In the genomic region with DNA sequence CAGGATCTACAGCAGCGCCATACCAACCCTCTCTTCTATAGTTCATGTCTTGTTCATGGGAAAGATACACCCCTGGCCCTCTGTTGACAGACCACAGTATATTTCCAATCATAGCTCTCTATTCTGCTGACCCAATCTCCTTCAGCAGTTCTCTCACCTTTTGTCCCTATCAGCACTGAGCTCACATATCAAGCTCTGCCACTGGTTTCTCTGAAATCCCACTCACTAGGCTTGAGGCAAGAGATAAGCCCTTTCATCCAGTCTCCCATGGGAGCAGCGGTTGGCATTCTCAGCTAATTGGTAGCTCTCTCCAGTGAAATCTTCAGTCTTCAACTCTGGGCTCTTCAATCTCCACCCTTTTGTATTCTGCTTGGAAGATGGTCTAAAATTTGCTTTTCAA, we compare ENCODE assay signal across 31 cellular contexts.
A peak's percentile ranks its signal among the peaks of the same experiment; 100 is the strongest.
DNase-seq lines count a peak whose midpoint lies in the region; ATAC-seq and TF ChIP-seq lines count a peak whose summit lies in the region.
"Had no signal": no experiment of that assay in that cellular context is flagged by ENCODE, and none has a peak within 500 bp of the region (broad histone marks: within the 10 kb centered on the region; RNA-seq: fewer than 3 reads in every experiment).

No MANE protein-coding gene starts in this region.

- ATAC-seq in esophagus mucosa (peak; percentile 29), HG02840 (IDR thresholded peaks at IDR 0.05; ENCODE audit: low FRiP score, unreplicated experiment) (no peak), GM18519 (IDR thresholded peaks at IDR 0.05; ENCODE audit: low FRiP score, unreplicated experiment) (no peak)
- ATAC-seq: naive thymus-derived CD4-positive, alpha-beta T cell; WTC11 had no signal

- H3K9me2 ChIP-seq in GM23248 (ENCODE audit: insufficient read depth), result no peaks in the 10 kb centered on the region

- no peak overlapping the region for H3K27ac Mint-ChIP-seq in mesothelial cell of epicardium
- H3K27ac Mint-ChIP-seq: activated CD4-positive, alpha-beta T cell treated with anti-CD3 and anti-CD28 coated beads, Interleukin-2, amount 10 ng/mL, durations not matched to agents 24 days and 14 days; activated naive CD8-positive, alpha-beta T cell; naive thymus-derived CD4-positive, alpha-beta T cell; stimulated activated naive B cell treated with anti-CD40 and anti-IgM and Interleukin-4, amounts not matched to agents 10 μg/mL and 1 μg/mL and 100 μg/mL, for 72 hours; T-cell; WTC11 had no signal

- H3K36me3 Mint-ChIP-seq in mesothelial cell of epicardium, result peaks cover 4% of the 10 kb centered on the region
- H3K36me3 Mint-ChIP-seq: activated naive CD8-positive, alpha-beta T cell; CD8-positive, alpha-beta memory T cell; stimulated activated naive B cell treated with anti-CD40 and anti-IgM and Interleukin-4, amounts not matched to agents 10 μg/mL and 1 μg/mL and 100 μg/mL, for 72 hours; T-cell had no signal

- H3K79me2 ChIP-seq in GM23248 (ENCODE audit: insufficient read depth), result no peaks in the 10 kb centered on the region
- no peaks in the 10 kb centered on the region for H3K79me2 ChIP-seq in osteoblast (ENCODE audit: insufficient read depth, low read length)

- TF ChIP-seq CTCF in osteoblast (IDR thresholded peaks at IDR 0.05; ENCODE audit: extremely low read depth, low read depth, low read length) (no peak), mesothelial cell of epicardium (IDR thresholded peaks at IDR 0.05; ENCODE audit: unreplicated experiment) (no peak), sigmoid colon (IDR thresholded peaks at IDR 0.05) (no peak)

- intact Hi-C loops in sigmoid colon (cut with DNase I), result no loop called here

- H3K4me2 ChIP-seq in GM23248 (ENCODE audit: unreplicated experiment) (peak overlapping the region; percentile 22), osteoblast (ENCODE audit: insufficient read depth, low read length) (peak overlapping the region; percentile 59)

- H3K27ac ChIP-seq in GM23248 (peak overlapping the region; percentile 35; the same call in 1 of the 2 replicates), osteoblast (ENCODE audit: low read depth, low read length) (peak overlapping the region; percentile 74), sigmoid colon (no peak overlapping the region)
- H3K27ac ChIP-seq: left ventricle myocardium inferior, SJSA1 had no signal

- peaks cover 13% of the 10 kb centered on the region for H3K4me1 ChIP-seq in GM23248 (ENCODE audit: insufficient read depth)
- H3K4me1 ChIP-seq in osteoblast (ENCODE audit: insufficient read depth, low read length), result peaks cover 9% of the 10 kb centered on the region
- no peaks in the 10 kb centered on the region for H3K4me1 ChIP-seq in sigmoid colon
- H3K4me1 ChIP-seq: left ventricle myocardium inferior, SJSA1 had no signal

- H3K4me1 Mint-ChIP-seq in mesothelial cell of epicardium, result peaks cover 9% of the 10 kb centered on the region
- H3K4me1 Mint-ChIP-seq: activated CD4-positive, alpha-beta T cell treated with anti-CD3 and anti-CD28 coated beads, Interleukin-2, amount 10 ng/mL, durations not matched to agents 24 days and 14 days; CD8-positive, alpha-beta memory T cell; naive thymus-derived CD4-positive, alpha-beta T cell; stimulated activated naive B cell treated with anti-CD40 and anti-IgM and Interleukin-4, amounts not matched to agents 10 μg/mL and 1 μg/mL and 100 μg/mL, for 72 hours; T-cell; WTC11 had no signal

- H3F3A ChIP-seq in GM23248 (ENCODE audit: insufficient read depth), result peaks cover 15% of the 10 kb centered on the region

- H2AFZ ChIP-seq in GM23248 (peak overlapping the region; percentile 32; the same call in 1 of the 2 replicates), osteoblast (ENCODE audit: low read length) (peak overlapping the region; percentile 60)

- TF ChIP-seq EP300 in sigmoid colon (IDR thresholded peaks at IDR 0.05), result no peak

- H3K4me3 ChIP-seq in GM23248 (no peak overlapping the region), osteoblast (ENCODE audit: insufficient read depth, low read length) (peak overlapping the region; percentile 31), sigmoid colon (no peak overlapping the region)
- H3K4me3 ChIP-seq: left ventricle myocardium inferior, SJSA1 had no signal

- no peak overlapping the region for H3K4me3 Mint-ChIP-seq in mesothelial cell of epicardium
- H3K4me3 Mint-ChIP-seq: activated CD4-positive, alpha-beta T cell treated with anti-CD3 and anti-CD28 coated beads, Interleukin-2, amount 10 ng/mL, durations not matched to agents 24 days and 14 days; activated naive CD8-positive, alpha-beta T cell; CD8-positive, alpha-beta memory T cell; naive thymus-derived CD4-positive, alpha-beta T cell; stimulated activated naive B cell treated with anti-CD40 and anti-IgM and Interleukin-4, amounts not matched to agents 10 μg/mL and 1 μg/mL and 100 μg/mL, for 72 hours; T-cell; WTC11 had no signal

- H3K9me3 ChIP-seq in GM23248 (ENCODE audit: low read depth) (no peaks in the 10 kb centered on the region), osteoblast (ENCODE audit: low read depth, low read length) (no peaks in the 10 kb centered on the region), sigmoid colon (no peaks in the 10 kb centered on the region)
- H3K9me3 ChIP-seq: SJSA1 had no signal

- H3K9me3 Mint-ChIP-seq in mesothelial cell of epicardium, result peaks cover 7% of the 10 kb centered on the region

- no peak for DNase-seq in GM23248
- peak; percentile 60 for DNase-seq in OCI-M1 (lab: John Stamatoyannopoulos, UW)
- no peak for DNase-seq in osteoblast (ENCODE audit: insufficient read length, low spot score, missing footprints)
- DNase-seq in mesothelial cell of epicardium (ENCODE audit: low spot score in 2 of 2, unreplicated experiment in 2 of 2), result no peak
- no peak for DNase-seq in sigmoid colon
- DNase-seq: activated CD4-positive, alpha-beta T cell treated with anti-CD3 and anti-CD28 coated beads, Interleukin-2, amount 10 ng/mL, durations not matched to agents 24 days and 14 days; activated effector memory CD4-positive, alpha-beta T cell treated with Interleukin-2 at 50 U/mL for 16 hours; activated T-cell treated with anti-CD3 and anti-CD28 coated beads, Interleukin-2, amount 50 U/mL, for 1 hour; aorta; CD8-positive, alpha-beta memory T cell; DMS53; effector CD4-positive, alpha-beta T cell; GF-D8; glutamatergic neuron; left ventricle myocardium inferior; midbrain; naive thymus-derived CD4-positive, alpha-beta T cell; NCI-H1105; NCI-H187 treated with DMSO at 0.1 percent for 48 hours; NCI-H526; occipital lobe; stimulated activated naive B cell treated with anti-CD40 and anti-IgM and Interleukin-4, amounts not matched to agents 10 μg/mL and 1 μg/mL and 100 μg/mL, for 72 hours; substantia nigra; T-cell; trophoblast cell had no signal

- 94 to 97% methylated on average over 2 of the region's 2 CpGs for WGBS in GM23248 (ENCODE audit: low coverage in 1 of 2, low lambda C conversion rate in 2 of 2, missing lambda C conversion rate in 2 of 2), 2 experiments
- 87 to 93% methylated on average over 2 of the region's 2 CpGs for WGBS in sigmoid colon, 2 donors

- H3K27me3 ChIP-seq in GM23248 (replicated peaks; ENCODE audit: insufficient read depth) (no peaks in the 10 kb centered on the region), osteoblast (ENCODE audit: insufficient read depth, low read length) (no peaks in the 10 kb centered on the region), sigmoid colon (no peaks in the 10 kb centered on the region)
- H3K27me3 ChIP-seq: SJSA1 had no signal

- no peak overlapping the region for H3K9ac ChIP-seq in GM23248

- no peaks in the 10 kb centered on the region for H4K20me1 ChIP-seq in GM23248 (ENCODE audit: insufficient read depth)
- no peaks in the 10 kb centered on the region for H4K20me1 ChIP-seq in osteoblast (ENCODE audit: insufficient read depth, low read length)

- H3K36me3 ChIP-seq in GM23248 (ENCODE audit: low read depth) (no peaks in the 10 kb centered on the region), osteoblast (ENCODE audit: insufficient read depth, low read length) (no peaks in the 10 kb centered on the region), sigmoid colon (no peaks in the 10 kb centered on the region)
- H3K36me3 ChIP-seq: left ventricle myocardium inferior, SJSA1 had no signal

- TF ChIP-seq POLR2A in sigmoid colon (IDR thresholded peaks at IDR 0.05), result no peak

- no peaks in the 10 kb centered on the region for H3K27me3 Mint-ChIP-seq in mesothelial cell of epicardium (ENCODE audit: low read depth)
- H3K27me3 Mint-ChIP-seq: activated CD4-positive, alpha-beta T cell treated with anti-CD3 and anti-CD28 coated beads, Interleukin-2, amount 10 ng/mL, durations not matched to agents 24 days and 14 days; activated naive CD8-positive, alpha-beta T cell; CD8-positive, alpha-beta memory T cell; stimulated activated naive B cell treated with anti-CD40 and anti-IgM and Interleukin-4, amounts not matched to agents 10 μg/mL and 1 μg/mL and 100 μg/mL, for 72 hours; T-cell had no signal

- in situ Hi-C loops in GM23248 (cut with MboI), result no loop called here

Comparison
In these comparisons a context has a peak if more than half of its experiments do, and no peak if none do; other contexts are left out.
1. H3K27ac ChIP-seq: peak in GM23248 (single experiment) and osteoblast (single experiment); none in sigmoid colon (0 of 4).